In genomic region chr4:10069065-10069626, GRCh38 we compare ENCODE assay signal across 3 cellular contexts.
TF ChIP-seq lines count a peak whose summit lies in the region.

No MANE protein-coding gene starts in this region.

TF ChIP-seq in SK-N-SH treated with all-trans-retinoic acid at 6 μM for 48 hours, 23 proteins besides CTCF, POLR2A, EP300 and RAD21 (continued from another document):
- TF ChIP-seq TSHZ2 (CRISPR knock-in tag; IDR thresholded peaks at IDR 0.05) (no peak), ZNF8 (CRISPR knock-in tag; IDR thresholded peaks at IDR 0.05) (no peak)
TF ChIP-seq in SK-N-SH treated with all-trans-retinoic acid at 6 μM for 48 hours: peak in this region for 0.

TF ChIP-seq in SK-N-SH, 30 proteins besides CTCF, POLR2A, EP300 and RAD21:
- TF ChIP-seq PBX3 (IDR thresholded peaks at IDR 0.05): no peak
- TF ChIP-seq TAF1 (IDR thresholded peaks at IDR 0.05; ENCODE audit: borderline replicate concordance, low read depth, low read length): no peak
- TF ChIP-seq SIN3A (IDR thresholded peaks at IDR 0.05; ENCODE audit: borderline replicate concordance, low read depth, low read length): no peak
- TF ChIP-seq ZBTB33 (IDR thresholded peaks at IDR 0.05; ENCODE audit: borderline replicate concordance, low read depth): no peak
- no peak for TF ChIP-seq RXRA (IDR thresholded peaks at IDR 0.05; ENCODE audit: borderline replicate concordance, low read depth)
- no peak for TF ChIP-seq SMC3 (IDR thresholded peaks at IDR 0.05; ENCODE audit: low read depth, low read length)
- TF ChIP-seq USF2 (IDR thresholded peaks at IDR 0.05; ENCODE audit: borderline replicate concordance, low read depth, low read length): no peak
- TF ChIP-seq GATA2 (CRISPR knock-in tag; IDR thresholded peaks at IDR 0.05): no peak
- TF ChIP-seq FOXJ3 (CRISPR knock-in tag; IDR thresholded peaks at IDR 0.05): no peak
- TF ChIP-seq TCF12 (IDR thresholded peaks at IDR 0.05): no peak
- no peak for TF ChIP-seq RCOR1 (IDR thresholded peaks at IDR 0.05; ENCODE audit: low read length)
- TF ChIP-seq NRF1 (IDR thresholded peaks at IDR 0.05; ENCODE audit: low read depth, low read length): no peak
- no peak for TF ChIP-seq NFIC (IDR thresholded peaks at IDR 0.05; ENCODE audit: borderline replicate concordance)
- TF ChIP-seq JUND (IDR thresholded peaks at IDR 0.05): no peak
- no peak for TF ChIP-seq EZH2phosphoT487 (IDR thresholded peaks at IDR 0.05; ENCODE audit: borderline replicate concordance, low read depth)
TF ChIP-seq in SK-N-SH: peak in this region for 0.

TF ChIP-seq in HEK293T, 16 proteins besides CTCF, POLR2A, EP300 and RAD21 (continued from another document):
- TF ChIP-seq ELF4 (IDR thresholded peaks at IDR 0.05): no peak
- no peak for TF ChIP-seq FOXA1 (IDR thresholded peaks at IDR 0.05)
- no peak for TF ChIP-seq FOXM1 (IDR thresholded peaks at IDR 0.05; ENCODE audit: borderline replicate concordance)
- TF ChIP-seq SP1 (IDR thresholded peaks at IDR 0.05): no peak
